8 cellular contexts compared by ENCODE assay signal in the genomic region with DNA sequence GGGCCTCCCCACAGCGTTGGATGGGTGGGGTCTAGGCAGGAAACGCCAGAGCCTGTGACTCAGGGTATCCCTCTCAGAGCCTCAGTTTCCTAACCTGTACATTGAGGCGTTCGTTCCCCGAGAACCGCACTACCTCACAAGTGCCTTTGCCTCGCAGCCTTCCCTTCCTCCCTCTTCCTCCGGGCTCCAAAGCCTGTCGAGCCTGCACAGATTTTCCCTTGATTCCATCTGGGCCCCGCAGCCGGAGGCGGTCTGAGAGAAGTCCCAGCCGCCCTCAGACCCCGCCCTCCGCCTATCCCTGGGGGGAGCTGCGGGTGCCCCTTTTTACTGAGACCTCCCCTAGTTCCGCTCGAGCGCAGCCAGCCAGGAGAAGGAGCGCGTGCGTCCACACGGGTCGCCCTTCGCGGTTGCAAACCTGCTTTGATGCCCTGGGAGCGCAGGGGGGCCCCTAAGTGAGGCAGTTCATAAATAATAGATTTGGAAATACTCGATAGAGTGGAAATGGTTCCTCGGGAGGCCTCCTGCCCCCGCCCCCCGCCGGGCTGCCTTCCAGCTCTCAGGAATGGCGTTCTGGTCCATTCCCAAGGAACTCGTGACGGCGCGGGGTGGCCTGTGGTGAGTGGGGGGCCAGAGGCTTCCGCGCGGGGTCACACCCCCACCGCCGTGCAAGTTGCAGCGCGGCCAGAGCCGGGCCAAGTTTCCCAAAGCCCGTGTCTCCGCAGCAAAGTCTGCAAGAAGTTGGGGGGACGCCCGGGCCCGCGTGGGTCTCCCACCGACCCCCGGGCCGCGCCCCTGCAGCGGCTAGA. TPM values are rescaled to one million over a fixed set of nuclear protein-coding genes. Genes with fewer than 3 reads are reported as not detected.
A peak's percentile ranks its signal among the peaks of the same experiment; 100 is the strongest.
DNase-seq lines count a peak whose midpoint lies in the region; ATAC-seq and TF ChIP-seq lines count a peak whose summit lies in the region.

No MANE protein-coding gene starts in this region.

- no peak overlapping the region for H3K27ac Mint-ChIP-seq in activated naive CD4-positive, alpha-beta T cell treated with anti-CD3 and anti-CD28 coated beads, Interleukin-2, amount 10 ng/mL, durations not matched to agents 7 days and 5 days

- H3K4me1 Mint-ChIP-seq in activated naive CD4-positive, alpha-beta T cell treated with anti-CD3 and anti-CD28 coated beads, Interleukin-2, amount 10 ng/mL, durations not matched to agents 7 days and 5 days, result peaks cover 11% of the 10 kb centered on the region

- H3K9me3 Mint-ChIP-seq in activated naive CD4-positive, alpha-beta T cell treated with anti-CD3 and anti-CD28 coated beads, Interleukin-2, amount 10 ng/mL, durations not matched to agents 7 days and 5 days, result no peaks in the 10 kb centered on the region

- H3K27me3 Mint-ChIP-seq in activated naive CD4-positive, alpha-beta T cell treated with anti-CD3 and anti-CD28 coated beads, Interleukin-2, amount 10 ng/mL, durations not matched to agents 7 days and 5 days, result peaks cover 83% of the 10 kb centered on the region

- DNase-seq in activated naive CD4-positive, alpha-beta T cell treated with anti-CD3 and anti-CD28 coated beads, Interleukin-2, amount 10 ng/mL, durations not matched to agents 7 days and 5 days, result peak; percentile 38
- DNase-seq in activated naive CD4-positive, alpha-beta T cell treated with Interleukin-2 at 50 U/mL for 16 hours, result no peak
- DNase-seq in NOMO-1 (lab: John Stamatoyannopoulos, UW; ENCODE audit: unreplicated experiment in 2 of 2), result peak; percentile 72 to 90
- DNase-seq in choroid plexus epithelial cell (ENCODE audit: low read depth), result peak; percentile 70
- peak; percentile 32 to 59 for DNase-seq in lung microvascular endothelial cell (ENCODE audit: low read depth in 2 of 2)
- DNase-seq in ureter (ENCODE audit: low spot score), result peak; percentile 61
- DNase-seq in OCI-M1 (lab: John Stamatoyannopoulos, UW), result no peak

- no peaks in the 10 kb centered on the region for H3K36me3 Mint-ChIP-seq in activated naive CD4-positive, alpha-beta T cell treated with anti-CD3 and anti-CD28 coated beads, Interleukin-2, amount 10 ng/mL, durations not matched to agents 7 days and 5 days

- peak; percentile 19 for TF ChIP-seq CTCF in choroid plexus epithelial cell (conservative IDR thresholded peaks at IDR 0.05; ENCODE audit: low read depth, low read length)

- ATAC-seq in GM19035 (IDR thresholded peaks at IDR 0.05; ENCODE audit: unreplicated experiment), result no peak

- CTCF ChIA-PET in activated naive CD4-positive, alpha-beta T cell treated with anti-CD3 and anti-CD28 coated beads, Interleukin-2, amount 10 ng/mL, durations not matched to agents 7 days and 5 days (lab: Charles Lee), result no interaction called here

- H3K4me3 Mint-ChIP-seq in activated naive CD4-positive, alpha-beta T cell treated with anti-CD3 and anti-CD28 coated beads, Interleukin-2, amount 10 ng/mL, durations not matched to agents 7 days and 5 days, result peak overlapping the region; percentile 66

- peak overlapping the region; percentile 59 for H3K4me3 ChIP-seq in choroid plexus epithelial cell (ENCODE audit: low read depth, low read length)

RNA-seq across cellular contexts. Expression of gene C16orf74, which starts 0.7 kb away (rescaled TPM):
- total RNA-seq in lung microvascular endothelial cell (2.2 and 9.8 TPM in 2 replicates), ureter (33.6 TPM)

RNA-seq across cellular contexts. Expression of gene EMC8, which starts 49.1 kb away (rescaled TPM):
- 25.7 and 31.9 TPM in 2 replicates for total RNA-seq in lung microvascular endothelial cell
- total RNA-seq in ureter, result 34.3 TPM

RNA-seq across cellular contexts. Expression of gene COX4I1, which starts 49.3 kb away (rescaled TPM):
- total RNA-seq in lung microvascular endothelial cell (440 and 633 TPM in 2 replicates), ureter (485 TPM)

Comparison
In these comparisons a context has a peak if more than half of its experiments do, and no peak if none do; other contexts are left out.
1. DNase-seq: peak in activated naive CD4-positive, alpha-beta T cell treated with anti-CD3 and anti-CD28 coated beads, Interleukin-2, amount 10 ng/mL, durations not matched to agents 7 days and 5 days (single experiment), NOMO-1 (2 of 2), choroid plexus epithelial cell (single experiment), lung microvascular endothelial cell (2 of 2) and ureter (single experiment); none in activated naive CD4-positive, alpha-beta T cell treated with Interleukin-2 at 50 U/mL for 16 hours (single experiment) and OCI-M1 (single experiment).